Comparison of ENCODE assay signal across 8 cellular contexts in the genomic region with DNA sequence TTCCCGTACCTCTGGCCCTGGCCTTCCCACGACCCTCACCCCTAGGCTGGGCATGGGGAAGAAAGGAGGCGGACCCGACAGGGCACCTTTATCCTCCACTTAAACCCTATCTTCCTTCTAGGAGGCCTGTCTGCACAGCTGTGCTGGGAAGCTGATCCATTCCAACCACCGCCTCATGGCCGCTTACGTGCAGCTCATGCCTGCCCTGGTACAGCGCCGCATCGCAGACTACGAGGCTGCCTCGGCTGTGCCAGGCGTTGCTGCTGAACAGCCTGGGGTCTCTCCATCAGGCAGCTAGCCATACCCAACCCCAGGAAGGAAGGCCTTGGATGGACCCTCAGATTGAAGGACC. TPM values are rescaled to one million over a fixed set of nuclear protein-coding genes. Genes with fewer than 3 reads are reported as not detected.
DNase-seq lines count a peak whose midpoint lies in the region; ATAC-seq and TF ChIP-seq lines count a peak whose summit lies in the region.

No MANE protein-coding gene starts in this region.

- H3K36me3 ChIP-seq in mammary epithelial cell (ENCODE audit: insufficient read depth, low read length), result peaks cover 36% of the 10 kb centered on the region

- no peaks in the 10 kb centered on the region for H3K27me3 ChIP-seq in mammary epithelial cell (ENCODE audit: insufficient read depth, low read length)

- dilution Hi-C loops in mammary epithelial cell (cut with HindIII; ENCODE audit: low sequenced_read_pairs), result no loop called here

- ATAC-seq in HG03460 (IDR thresholded peaks at IDR 0.05; ENCODE audit: unreplicated experiment) (peak; percentile 7), memory B cell (ENCODE audit: low read depth) (no peak), HG02588 (IDR thresholded peaks at IDR 0.05; ENCODE audit: unreplicated experiment) (no peak)

- peak overlapping the region; percentile 94 for H3K9ac ChIP-seq in mammary epithelial cell (ENCODE audit: insufficient read depth, low read length)

- H3K79me2 ChIP-seq in mammary epithelial cell (ENCODE audit: insufficient read depth, low read length), result peaks cover 77% of the 10 kb centered on the region

- BruUV-seq in mammary epithelial cell (replicated peaks; lab: Mats Ljungman, UMichigan), result no TSS peak

- peaks cover 21% of the 10 kb centered on the region for H3K4me1 Mint-ChIP-seq in memory B cell

- intact Hi-C loops in mammary epithelial cell (cut with micrococcal nuclease), result loop anchor here (2.0 to 5.0 kb wide), 2 partner anchors 23 to 135 kb away; a partner anchor contains a TSS

- no peak for TF ChIP-seq CTCF in GM12864 (IDR thresholded peaks at IDR 0.05; ENCODE audit: low read depth, low read length, missing control alignments)
- no peak for TF ChIP-seq CTCF in mammary epithelial cell (conservative IDR thresholded peaks at IDR 0.05 in 1 of 2, IDR thresholded peaks at IDR 0.05 in 1 of 2; ENCODE audit: extremely low read depth in 1 of 2, insufficient read depth in 1 of 2, low read depth in 1 of 2, low read length in 2 of 2)

- H4K20me1 ChIP-seq in mammary epithelial cell (ENCODE audit: insufficient read depth, low read length), result no peaks in the 10 kb centered on the region

- CTCF ChIA-PET in mammary epithelial cell (lab: Charles Lee; ENCODE audit: low non-redundant PET), result no interaction called here

- H3K4me1 ChIP-seq in mammary epithelial cell (ENCODE audit: insufficient read depth, low read length), result peaks cover 21% of the 10 kb centered on the region

- H2AFZ ChIP-seq in mammary epithelial cell (ENCODE audit: low read depth, low read length), result peak overlapping the region; percentile 57

- H3K27ac Mint-ChIP-seq in memory B cell, result peak overlapping the region; percentile 98

- no peaks in the 10 kb centered on the region for H3K9me3 ChIP-seq in mammary epithelial cell (replicated peaks; ENCODE audit: insufficient read depth, low read length)

- peaks cover 12% of the 10 kb centered on the region for H3K36me3 Mint-ChIP-seq in memory B cell

- no peaks in the 10 kb centered on the region for H3K9me3 Mint-ChIP-seq in memory B cell

- no peaks in the 10 kb centered on the region for H3K27me3 Mint-ChIP-seq in memory B cell

- H3K4me3 ChIP-seq in GM12864 (ENCODE audit: low read depth, low read length) (peak overlapping the region; percentile 98), mammary epithelial cell (replicated peaks in 1 of 3; ENCODE audit: insufficient read depth in 1 of 3, low read depth in 2 of 3, low read length in 3 of 3) (peak overlapping the region; percentile 66 to 74 (median 67))

- in situ Hi-C loops in mammary epithelial cell (cut with MboI; ENCODE audit: low sequenced_read_pairs in 2 of 2), result no loop called here
- in situ Hi-C loops in ACHN (cut with HindIII; ENCODE audit: low pct_ligation_motif_present, low pct_unique_long_range_greater_than_20kb, low sequenced_read_pairs), result no loop called here

- no peak for DNase-seq in GM12864 (ENCODE audit: low read depth)
- no peak for DNase-seq in mammary epithelial cell
- no peak for DNase-seq in memory B cell (ENCODE audit: low spot score in 2 of 2)
- DNase-seq in NCI-H345 (lab: John Stamatoyannopoulos, UW), result no peak
- DNase-seq in ACHN, result no peak
- no peak for DNase-seq in SIG-M5 treated with dmso at 0.1 percent for 504 hours (lab: John Stamatoyannopoulos, UW; ENCODE audit: unreplicated experiment)

- H3K4me3 Mint-ChIP-seq in memory B cell, result peak overlapping the region; percentile 93

- H3K4me2 ChIP-seq in mammary epithelial cell (ENCODE audit: insufficient read depth, low read depth, low read length), result peak overlapping the region; percentile 96

- H3K27ac ChIP-seq in mammary epithelial cell (ENCODE audit: insufficient read depth, low read depth, low read length), result peak overlapping the region; percentile 91

- WGBS in mammary epithelial cell (ENCODE audit: low coverage, missing lambda C conversion rate), result 2% methylated on average over 9 of the region's 13 CpGs

RNA-seq across cellular contexts. Expression of a gene that starts 0.6 kb away (rescaled TPM):
- 10 to 100 TPM; 36.0 to 42.7 TPM for total RNA-seq in mammary epithelial cell
- polyA plus RNA-seq in mammary epithelial cell, result 40.4 TPM
- polyA minus RNA-seq in mammary epithelial cell, result 18.1 TPM

RNA-seq across cellular contexts. Expression of a gene that starts 0.8 kb away (rescaled TPM):
- 10 to 100 TPM; 70.5 to 76.2 TPM for total RNA-seq in mammary epithelial cell
- 79.1 TPM for polyA plus RNA-seq in mammary epithelial cell
- 22.9 TPM for polyA minus RNA-seq in mammary epithelial cell

RNA-seq across cellular contexts. Expression of a gene that starts 8.2 kb away (rescaled TPM):
- 10 to 100 TPM in 1 of 2 donors, 1 to 10 TPM in 1; 9.3 to 20.8 TPM for total RNA-seq in mammary epithelial cell
- 10.2 TPM for polyA plus RNA-seq in mammary epithelial cell
- polyA minus RNA-seq in mammary epithelial cell, result 17.7 TPM

RNA-seq across cellular contexts. Expression of a gene that starts 15.2 kb away (rescaled TPM):
- 1 to 10 TPM; 5.5 to 9.4 TPM for total RNA-seq in mammary epithelial cell
- polyA plus RNA-seq in mammary epithelial cell, result 3.1 TPM
- 4.0 TPM for polyA minus RNA-seq in mammary epithelial cell

RNA-seq across cellular contexts. Expression of a gene that starts 41.1 kb away (rescaled TPM):
- total RNA-seq in mammary epithelial cell, result 1 to 10 TPM in 1 of 2 donors, under 1 TPM in 1; 0.83 to 2.0 TPM
- polyA plus RNA-seq in mammary epithelial cell, result 0.53 TPM
- not detected for polyA minus RNA-seq in mammary epithelial cell
